8 cellular contexts compared by ENCODE assay signal in genomic region chr4:4289055-4289454, GRCh38. TPM values are rescaled to one million over a fixed set of nuclear protein-coding genes. Genes with fewer than 3 reads are reported as not detected.
DNase-seq lines count a peak whose midpoint lies in the region; ATAC-seq and TF ChIP-seq lines count a peak whose summit lies in the region.

No MANE protein-coding gene starts in this region.

- no peaks in the 10 kb centered on the region for H3K27me3 ChIP-seq in subcutaneous abdominal adipose tissue (ENCODE audit: control insufficient read depth in 5 of 5, insufficient read depth in 4 of 5, low read length in 5 of 5)

- peaks cover 6 to 27% (median 24%) of the 10 kb centered on the region in 5 donors for H3K4me1 ChIP-seq in subcutaneous abdominal adipose tissue (ENCODE audit: control insufficient read depth in 5 of 5, insufficient read depth in 5 of 5, low read length in 5 of 5)
- H3K4me1 ChIP-seq in mucosa of descending colon (ENCODE audit: low read depth): peaks cover 15% of the 10 kb centered on the region

- peak overlapping the region; percentile 91 to 98 (median 95) for H3K4me3 ChIP-seq in subcutaneous abdominal adipose tissue (ENCODE audit: low read depth in 1 of 5, low read length in 5 of 5)
- H3K4me3 ChIP-seq in mucosa of descending colon: no peak overlapping the region

- peak overlapping the region; percentile 95 for H3K27ac Mint-ChIP-seq in activated CD4-positive, alpha-beta T cell treated with anti-CD3 and anti-CD28 coated beads, Interleukin-2, amount 10 ng/mL, durations not matched to agents 24 days and 14 days
- peak overlapping the region; percentile 87 for H3K27ac Mint-ChIP-seq in activated T-helper 2 cell treated with anti-CD3 and anti-CD28 coated beads, Interferon-gamma antibody, Interleukin-2, Interleukin-4, amounts not matched to agents 10 μg/mL and 5 μg/mL and 100 μg/mL, durations not matched to agents 14 hours and 24 hours and 36 hours
- H3K27ac Mint-ChIP-seq in immature natural killer cell: peak overlapping the region; percentile 83 to 96 (median 94)

- intact Hi-C loops in activated CD4-positive, alpha-beta T cell treated with anti-CD3 and anti-CD28 coated beads, Interleukin-2, amount 10 ng/mL, durations not matched to agents 24 days and 14 days (cut with micrococcal nuclease): no loop called here
- intact Hi-C loops in activated T-helper 2 cell treated with anti-CD3 and anti-CD28 coated beads, Interferon-gamma antibody, Interleukin-2, Interleukin-4, amounts not matched to agents 10 μg/mL and 5 μg/mL and 100 μg/mL, durations not matched to agents 14 hours and 24 hours and 36 hours (cut with micrococcal nuclease): no loop called here
- intact Hi-C loops in mucosa of descending colon (cut with DNase I, micrococcal nuclease): no loop called here

- no peak for ATAC-seq in mucosa of descending colon

- DNase-seq in activated CD4-positive, alpha-beta T cell treated with anti-CD3 and anti-CD28 coated beads, Interleukin-2, amount 10 ng/mL, durations not matched to agents 24 days and 14 days: no peak
- no peak for DNase-seq in activated CD4-positive, alpha-beta T cell treated with anti-CD3 and anti-CD28 coated beads, Interleukin-2, amount 50 U/mL, for 1 hour
- DNase-seq in activated T-helper 2 cell treated with anti-CD3 and anti-CD28 coated beads, Interferon-gamma antibody, Interleukin-2, Interleukin-4, amounts not matched to agents 10 μg/mL and 5 μg/mL and 100 μg/mL, durations not matched to agents 14 hours and 24 hours and 36 hours (ENCODE audit: low spot score): no peak
- no peak for DNase-seq in immature natural killer cell
- DNase-seq in NCI-H526 treated with DMSO at 0.1 percent for 48 hours (lab: John Stamatoyannopoulos, UW): no peak
- DNase-seq in mucosa of descending colon: no peak
- no peak for DNase-seq in mesenteric fat pad (ENCODE audit: low spot score)

- H3K4me3 Mint-ChIP-seq in activated CD4-positive, alpha-beta T cell treated with anti-CD3 and anti-CD28 coated beads, Interleukin-2, amount 10 ng/mL, durations not matched to agents 24 days and 14 days: peak overlapping the region; percentile 99
- peak overlapping the region; percentile 96 for H3K4me3 Mint-ChIP-seq in activated T-helper 2 cell treated with anti-CD3 and anti-CD28 coated beads, Interferon-gamma antibody, Interleukin-2, Interleukin-4, amounts not matched to agents 10 μg/mL and 5 μg/mL and 100 μg/mL, durations not matched to agents 14 hours and 24 hours and 36 hours (ENCODE audit: low read depth)
- H3K4me3 Mint-ChIP-seq in immature natural killer cell: peak overlapping the region; percentile 94 to 98 (median 96)

- H3K4me1 Mint-ChIP-seq in activated CD4-positive, alpha-beta T cell treated with anti-CD3 and anti-CD28 coated beads, Interleukin-2, amount 10 ng/mL, durations not matched to agents 24 days and 14 days: peaks cover 38% of the 10 kb centered on the region
- H3K4me1 Mint-ChIP-seq in activated T-helper 2 cell treated with anti-CD3 and anti-CD28 coated beads, Interferon-gamma antibody, Interleukin-2, Interleukin-4, amounts not matched to agents 10 μg/mL and 5 μg/mL and 100 μg/mL, durations not matched to agents 14 hours and 24 hours and 36 hours (ENCODE audit: low read depth): peaks cover 29% of the 10 kb centered on the region
- peaks cover 52 to 74% of the 10 kb centered on the region in 2 donors for H3K4me1 Mint-ChIP-seq in immature natural killer cell

- H3K36me3 Mint-ChIP-seq in activated CD4-positive, alpha-beta T cell treated with anti-CD3 and anti-CD28 coated beads, Interleukin-2, amount 10 ng/mL, durations not matched to agents 24 days and 14 days (ENCODE audit: low read depth): peaks cover 27% of the 10 kb centered on the region
- H3K36me3 Mint-ChIP-seq in activated T-helper 2 cell treated with anti-CD3 and anti-CD28 coated beads, Interferon-gamma antibody, Interleukin-2, Interleukin-4, amounts not matched to agents 10 μg/mL and 5 μg/mL and 100 μg/mL, durations not matched to agents 14 hours and 24 hours and 36 hours (ENCODE audit: low read depth): peaks cover 35% of the 10 kb centered on the region
- H3K36me3 Mint-ChIP-seq in immature natural killer cell: peaks cover 13 to 23% (median 19%) of the 10 kb centered on the region in 3 donors

- TF ChIP-seq CTCF in mucosa of descending colon (IDR thresholded peaks at IDR 0.05): no peak

- no peaks in the 10 kb centered on the region for H3K27me3 Mint-ChIP-seq in activated CD4-positive, alpha-beta T cell treated with anti-CD3 and anti-CD28 coated beads, Interleukin-2, amount 10 ng/mL, durations not matched to agents 24 days and 14 days
- no peaks in the 10 kb centered on the region for H3K27me3 Mint-ChIP-seq in activated T-helper 2 cell treated with anti-CD3 and anti-CD28 coated beads, Interferon-gamma antibody, Interleukin-2, Interleukin-4, amounts not matched to agents 10 μg/mL and 5 μg/mL and 100 μg/mL, durations not matched to agents 14 hours and 24 hours and 36 hours (ENCODE audit: low read depth)
- peaks cover 5 to 10% (median 6%) of the 10 kb centered on the region in 3 donors for H3K27me3 Mint-ChIP-seq in immature natural killer cell (ENCODE audit: low read depth in 3 of 3)

- H3K36me3 ChIP-seq in subcutaneous abdominal adipose tissue (ENCODE audit: control insufficient read depth in 5 of 5, insufficient read depth in 5 of 5, low read length in 5 of 5) (peaks cover 11 to 23% (median 13%) of the 10 kb centered on the region in 5 donors), mucosa of descending colon (ENCODE audit: low read depth) (no peaks in the 10 kb centered on the region)

- H3K9ac ChIP-seq in subcutaneous abdominal adipose tissue (ENCODE audit: low read length in 5 of 5): peak overlapping the region in 4 of 5 donors; percentile 57 to 94 (median 80)

- H3K9me3 Mint-ChIP-seq in activated CD4-positive, alpha-beta T cell treated with anti-CD3 and anti-CD28 coated beads, Interleukin-2, amount 10 ng/mL, durations not matched to agents 24 days and 14 days: no peaks in the 10 kb centered on the region
- no peaks in the 10 kb centered on the region for H3K9me3 Mint-ChIP-seq in activated T-helper 2 cell treated with anti-CD3 and anti-CD28 coated beads, Interferon-gamma antibody, Interleukin-2, Interleukin-4, amounts not matched to agents 10 μg/mL and 5 μg/mL and 100 μg/mL, durations not matched to agents 14 hours and 24 hours and 36 hours
- no peaks in the 10 kb centered on the region for H3K9me3 Mint-ChIP-seq in immature natural killer cell

- H3K27ac ChIP-seq in subcutaneous abdominal adipose tissue (ENCODE audit: low read depth, low read length): no peak overlapping the region

- H3K9me3 ChIP-seq in subcutaneous abdominal adipose tissue (ENCODE audit: control insufficient read depth in 5 of 5, low read length in 5 of 5) (no peaks in the 10 kb centered on the region), mucosa of descending colon (no peaks in the 10 kb centered on the region)

RNA-seq across cellular contexts. Expression of gene LYAR, which starts 0.9 kb away (rescaled TPM):
- total RNA-seq in activated CD4-positive, alpha-beta T cell treated with anti-CD3 and anti-CD28 coated beads, Interleukin-2, amount 10 ng/mL, durations not matched to agents 24 days and 14 days: 93.9 and 95.5 TPM in 2 replicates
- total RNA-seq in activated T-helper 2 cell treated with anti-CD3 and anti-CD28 coated beads, Interferon-gamma antibody, Interleukin-2, Interleukin-4, amounts not matched to agents 10 μg/mL and 5 μg/mL and 100 μg/mL, durations not matched to agents 14 hours and 24 hours and 36 hours: 61.6 and 61.7 TPM in 2 replicates
- polyA plus RNA-seq in immature natural killer cell: 10 to 100 TPM; 48.8 to 60.7 (median 54.6) TPM
- total RNA-seq in mucosa of descending colon (10 to 100 TPM in 1 of 3 donors, 1 to 10 TPM in 2; 5.2 to 12.9 (median 8.2) TPM), mesenteric fat pad (18.2 TPM)

RNA-seq across cellular contexts. Expression of gene ZBTB49, which starts 1.0 kb away (rescaled TPM):
- total RNA-seq in activated CD4-positive, alpha-beta T cell treated with anti-CD3 and anti-CD28 coated beads, Interleukin-2, amount 10 ng/mL, durations not matched to agents 24 days and 14 days: 7.2 and 8.6 TPM in 2 replicates
- 6.7 and 8.3 TPM in 2 replicates for total RNA-seq in activated T-helper 2 cell treated with anti-CD3 and anti-CD28 coated beads, Interferon-gamma antibody, Interleukin-2, Interleukin-4, amounts not matched to agents 10 μg/mL and 5 μg/mL and 100 μg/mL, durations not matched to agents 14 hours and 24 hours and 36 hours
- polyA plus RNA-seq in immature natural killer cell: 1 to 10 TPM; 3.2 to 6.9 (median 4.6) TPM
- total RNA-seq in mucosa of descending colon (1 to 10 TPM; 3.5 to 8.9 (median 8.4) TPM), mesenteric fat pad (3.8 TPM)

RNA-seq across cellular contexts. Expression of gene TMEM128, which starts 41.0 kb away (rescaled TPM):
- 18.5 and 20.7 TPM in 2 replicates for total RNA-seq in activated CD4-positive, alpha-beta T cell treated with anti-CD3 and anti-CD28 coated beads, Interleukin-2, amount 10 ng/mL, durations not matched to agents 24 days and 14 days
- 17.6 and 18.5 TPM in 2 replicates for total RNA-seq in activated T-helper 2 cell treated with anti-CD3 and anti-CD28 coated beads, Interferon-gamma antibody, Interleukin-2, Interleukin-4, amounts not matched to agents 10 μg/mL and 5 μg/mL and 100 μg/mL, durations not matched to agents 14 hours and 24 hours and 36 hours
- 10 to 100 TPM; 36.4 to 45.6 (median 41.0) TPM for polyA plus RNA-seq in immature natural killer cell
- total RNA-seq in mucosa of descending colon (10 to 100 TPM; 14.9 to 20.7 (median 19.6) TPM), mesenteric fat pad (16.2 TPM)
